In genomic region chr13:48138270-48138669, GRCh38 we compare ENCODE assay signal across 9 cellular contexts.
"Had no signal": no experiment of that assay in that cellular context is flagged by ENCODE, and none has a peak within 500 bp of the region (broad histone marks: within the 10 kb centered on the region; RNA-seq: fewer than 3 reads in every experiment).

No MANE protein-coding gene starts in this region.

- H3K9me3 ChIP-seq: lower lobe of right lung, thyroid gland had no signal

- H3K36me3 ChIP-seq: lower lobe of right lung, thyroid gland had no signal

- H3K4me3 ChIP-seq: lower lobe of right lung, thyroid gland had no signal

- H3K9me3 Mint-ChIP-seq: T-helper 1 cell treated with Interleukin-12 subunit alpha and Interleukin-12 subunit beta and Interleukin-4 antibody, amounts not matched to agents 30 μg/mL and 1 μg/mL, for 36 hours had no signal

- H3K27ac Mint-ChIP-seq: nephron; T-helper 1 cell treated with Interleukin-12 subunit alpha and Interleukin-12 subunit beta and Interleukin-4 antibody, amounts not matched to agents 30 μg/mL and 1 μg/mL, for 36 hours; WTC11 had no signal

- H3K4me1 ChIP-seq: thyroid gland had no signal

- H3K4me3 Mint-ChIP-seq: nephron; T-helper 1 cell treated with Interleukin-12 subunit alpha and Interleukin-12 subunit beta and Interleukin-4 antibody, amounts not matched to agents 30 μg/mL and 1 μg/mL, for 36 hours; WTC11 had no signal

- H3K4me1 Mint-ChIP-seq: nephron, WTC11 had no signal

- H3K27ac ChIP-seq: lower lobe of right lung, RWPE1, thyroid gland had no signal

- DNase-seq: amniotic stem cell, left colon, lower lobe of right lung, occipital lobe, thyroid gland had no signal

- H3K27me3 ChIP-seq: thyroid gland had no signal
